43 cellular contexts compared by ENCODE assay signal in the genomic region with DNA sequence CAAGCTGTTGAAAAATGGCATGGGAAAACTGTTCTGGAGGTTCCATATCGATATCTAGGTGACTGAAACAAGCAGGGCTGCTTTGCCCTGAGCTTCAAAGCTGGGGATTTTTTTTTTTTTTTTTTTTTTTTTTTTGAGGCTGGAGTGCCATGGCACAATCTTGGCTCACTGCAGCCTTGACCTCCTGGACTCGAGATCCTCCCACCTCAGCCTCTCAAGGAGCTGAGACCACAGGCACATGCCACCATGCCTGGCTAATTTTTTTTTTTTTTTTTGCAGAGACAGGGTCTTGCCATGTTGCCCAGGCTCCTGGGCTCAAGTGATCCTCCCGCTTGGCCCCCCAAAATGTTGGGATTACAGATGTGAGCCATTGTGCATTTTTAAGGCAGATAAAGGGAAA. TPM values are rescaled to one million over a fixed set of nuclear protein-coding genes. Genes with fewer than 3 reads are reported as not detected.
"Had no signal": no experiment of that assay in that cellular context is flagged by ENCODE, and none has a peak within 500 bp of the region (broad histone marks: within the 10 kb centered on the region; RNA-seq: fewer than 3 reads in every experiment).

No MANE protein-coding gene starts in this region.

- H3K4me1 ChIP-seq: ascending aorta, body of pancreas, breast epithelium had no signal

- H3K4me3 Mint-ChIP-seq: activated naive CD4-positive, alpha-beta T cell treated with anti-CD3 and anti-CD28 coated beads for 36 hours; activated naive CD4-positive, alpha-beta T cell treated with anti-CD3 and anti-CD28 coated beads, Interleukin-2, amount 10 ng/mL, durations not matched to agents 7 days and 5 days; activated naive CD4-positive, alpha-beta T cell treated with anti-CD3 and anti-CD28 coated beads, Interleukin-2, amount 50 U/mL, for 24 hours; activated naive CD8-positive, alpha-beta T cell; activated naive CD8-positive, alpha-beta T cell treated with anti-CD3 and anti-CD28 coated beads for 36 hours; activated naive CD8-positive, alpha-beta T cell treated with anti-CD3 and anti-CD28 coated beads, Interleukin-2, amount 10 ng/mL, durations not matched to agents 7 days and 5 days; activated naive CD8-positive, alpha-beta T cell treated with anti-CD3 and anti-CD28 coated beads, Interleukin-2, amount 50 U/mL, for 24 hours; activated T-cell treated with anti-CD3 and anti-CD28 coated beads, Interleukin-2, amount 50 U/mL, for 24 hours; activated T-cell treated with anti-CD3 and anti-CD28 coated beads, Interleukin-2, amount 50 U/mL, for 4 hours; activated T-cell treated with anti-CD3 and anti-CD28 coated beads, Interleukin-2, amount 50 U/mL, for 72 hours; activated T-helper 1 cell treated with anti-CD3 and anti-CD28 coated beads, Interleukin-12 subunit alpha, Interleukin-12 subunit beta, Interleukin-2, Interleukin-4 antibody, amounts not matched to agents 30 ng/mL and 10 ng/mL and 1 ng/mL, durations not matched to agents 14 hours and 24 hours and 36 hours; activated T-helper 17 cell treated with anti-CD3 and anti-CD28 coated beads, Interleukin-2, amount 50 U/mL, for 72 hours; brain; central memory CD8-positive, alpha-beta T cell had no signal

- H3K27me3 Mint-ChIP-seq: activated naive CD4-positive, alpha-beta T cell treated with anti-CD3 and anti-CD28 coated beads, Interleukin-2, amount 10 ng/mL, durations not matched to agents 7 days and 5 days; activated naive CD4-positive, alpha-beta T cell treated with anti-CD3 and anti-CD28 coated beads, Interleukin-2, amount 50 U/mL, for 24 hours; activated naive CD8-positive, alpha-beta T cell; activated naive CD8-positive, alpha-beta T cell treated with anti-CD3 and anti-CD28 coated beads for 36 hours; activated naive CD8-positive, alpha-beta T cell treated with anti-CD3 and anti-CD28 coated beads, Interleukin-2, amount 10 ng/mL, durations not matched to agents 7 days and 5 days; activated naive CD8-positive, alpha-beta T cell treated with anti-CD3 and anti-CD28 coated beads, Interleukin-2, amount 50 U/mL, for 24 hours; activated T-cell treated with anti-CD3 and anti-CD28 coated beads, Interleukin-2, amount 50 U/mL, for 24 hours; activated T-helper 17 cell treated with anti-CD3 and anti-CD28 coated beads, Interleukin-2, amount 50 U/mL, for 72 hours; brain; central memory CD8-positive, alpha-beta T cell had no signal

- H3K9me3 Mint-ChIP-seq: activated naive CD4-positive, alpha-beta T cell treated with anti-CD3 and anti-CD28 coated beads for 36 hours; activated naive CD4-positive, alpha-beta T cell treated with anti-CD3 and anti-CD28 coated beads, Interleukin-2, amount 10 ng/mL, durations not matched to agents 7 days and 5 days; activated naive CD4-positive, alpha-beta T cell treated with anti-CD3 and anti-CD28 coated beads, Interleukin-2, amount 50 U/mL, for 24 hours; activated naive CD4-positive, alpha-beta T cell treated with anti-CD3 and anti-CD28 coated beads, Interleukin-2, amount 50 U/mL, for 72 hours; activated naive CD8-positive, alpha-beta T cell treated with anti-CD3 and anti-CD28 coated beads for 36 hours; activated naive CD8-positive, alpha-beta T cell treated with anti-CD3 and anti-CD28 coated beads, Interleukin-2, amount 10 ng/mL, durations not matched to agents 7 days and 5 days; activated naive CD8-positive, alpha-beta T cell treated with anti-CD3 and anti-CD28 coated beads, Interleukin-2, amount 50 U/mL, for 24 hours; activated T-cell treated with anti-CD3 and anti-CD28 coated beads, Interleukin-2, amount 50 U/mL, for 24 hours; activated T-cell treated with anti-CD3 and anti-CD28 coated beads, Interleukin-2, amount 50 U/mL, for 4 hours; activated T-cell treated with anti-CD3 and anti-CD28 coated beads, Interleukin-2, amount 50 U/mL, for 72 hours; activated T-helper 1 cell treated with anti-CD3 and anti-CD28 coated beads, Interleukin-12 subunit alpha, Interleukin-12 subunit beta, Interleukin-2, Interleukin-4 antibody, amounts not matched to agents 30 ng/mL and 10 ng/mL and 1 ng/mL, durations not matched to agents 14 hours and 24 hours and 36 hours; activated T-helper 17 cell treated with anti-CD3 and anti-CD28 coated beads, Interleukin-2, amount 50 U/mL, for 72 hours; activated T-helper 2 cell treated with anti-CD3 and anti-CD28 coated beads, Interferon-gamma antibody, Interleukin-2, Interleukin-4, amounts not matched to agents 10 μg/mL and 5 μg/mL and 100 μg/mL, durations not matched to agents 14 hours and 24 hours and 36 hours; brain; central memory CD8-positive, alpha-beta T cell had no signal

- H3K4me3 ChIP-seq: adrenal gland, ascending aorta, body of pancreas, breast epithelium, cardiac muscle cell had no signal

- H3K9me3 ChIP-seq: adrenal gland, ascending aorta, body of pancreas, breast epithelium had no signal

- H3K27ac ChIP-seq: ascending aorta, body of pancreas, brain microvascular endothelial cell, breast epithelium, cardiac muscle cell had no signal

- H3K27me3 ChIP-seq: adrenal gland, ascending aorta, body of pancreas, brain microvascular endothelial cell, breast epithelium, cardiac muscle cell had no signal

- H3K36me3 Mint-ChIP-seq: activated naive CD4-positive, alpha-beta T cell treated with anti-CD3 and anti-CD28 coated beads, Interleukin-2, amount 50 U/mL, for 72 hours had no signal

- DNase-seq: activated effector memory CD4-positive, alpha-beta T cell treated with anti-CD3 and anti-CD28 coated beads, Interleukin-2, amount 50 U/mL, for 16 hours; activated effector memory CD4-positive, alpha-beta T cell treated with Interleukin-2 at 50 U/mL for 16 hours; activated gamma-delta T cell; activated gamma-delta T cell treated with Interleukin-2 at 50 U/mL for 16 hours; activated naive CD4-positive, alpha-beta T cell; activated naive CD4-positive, alpha-beta T cell treated with anti-CD3 and anti-CD28 coated beads for 36 hours; activated naive CD4-positive, alpha-beta T cell treated with anti-CD3 and anti-CD28 coated beads, Interleukin-2, amount 10 ng/mL, durations not matched to agents 7 days and 5 days; activated naive CD4-positive, alpha-beta T cell treated with anti-CD3 and anti-CD28 coated beads, Interleukin-2, amount 50 U/mL, for 16 hours; activated naive CD4-positive, alpha-beta T cell treated with Interleukin-2 at 50 U/mL for 16 hours; activated naive CD8-positive, alpha-beta T cell treated with anti-CD3 and anti-CD28 coated beads for 36 hours; activated naive CD8-positive, alpha-beta T cell treated with anti-CD3 and anti-CD28 coated beads, Interleukin-2, amount 10 ng/mL, durations not matched to agents 7 days and 5 days; activated naive CD8-positive, alpha-beta T cell treated with anti-CD3 and anti-CD28 coated beads, Interleukin-2, amount 50 U/mL, for 24 hours; activated T-cell treated with anti-CD3 and anti-CD28 coated beads, Interleukin-2, amount 50 U/mL, for 1 hour; activated T-cell treated with anti-CD3 and anti-CD28 coated beads, Interleukin-2, amount 50 U/mL, for 24 hours; activated T-cell treated with anti-CD3 and anti-CD28 coated beads, Interleukin-2, amount 50 U/mL, for 4 hours; activated T-cell treated with anti-CD3 and anti-CD28 coated beads, Interleukin-2, amount 50 U/mL, for 48 hours; activated T-cell treated with anti-CD3 and anti-CD28 coated beads, Interleukin-2, amount 50 U/mL, for 72 hours; amniotic stem cell; amygdala; anterior cingulate cortex; body of pancreas; brain microvascular endothelial cell; caudate nucleus; central memory CD4-positive, alpha-beta T cell; cerebellar nuclear complex had no signal

- H3K4me1 Mint-ChIP-seq: activated naive CD4-positive, alpha-beta T cell treated with anti-CD3 and anti-CD28 coated beads, Interleukin-2, amount 10 ng/mL, durations not matched to agents 7 days and 5 days; activated naive CD4-positive, alpha-beta T cell treated with anti-CD3 and anti-CD28 coated beads, Interleukin-2, amount 50 U/mL, for 24 hours; activated naive CD8-positive, alpha-beta T cell treated with anti-CD3 and anti-CD28 coated beads for 36 hours; activated naive CD8-positive, alpha-beta T cell treated with anti-CD3 and anti-CD28 coated beads, Interleukin-2, amount 10 ng/mL, durations not matched to agents 7 days and 5 days; activated naive CD8-positive, alpha-beta T cell treated with anti-CD3 and anti-CD28 coated beads, Interleukin-2, amount 50 U/mL, for 24 hours; activated T-helper 17 cell treated with anti-CD3 and anti-CD28 coated beads, Interleukin-2, amount 50 U/mL, for 72 hours; brain; central memory CD8-positive, alpha-beta T cell had no signal

- H3K27ac Mint-ChIP-seq: activated naive CD4-positive, alpha-beta T cell treated with anti-CD3 and anti-CD28 coated beads for 36 hours; activated naive CD4-positive, alpha-beta T cell treated with anti-CD3 and anti-CD28 coated beads, Interleukin-2, amount 10 ng/mL, durations not matched to agents 7 days and 5 days; activated naive CD4-positive, alpha-beta T cell treated with anti-CD3 and anti-CD28 coated beads, Interleukin-2, amount 50 U/mL, for 24 hours; activated naive CD4-positive, alpha-beta T cell treated with anti-CD3 and anti-CD28 coated beads, Interleukin-2, amount 50 U/mL, for 72 hours; activated naive CD8-positive, alpha-beta T cell; activated naive CD8-positive, alpha-beta T cell treated with anti-CD3 and anti-CD28 coated beads for 36 hours; activated naive CD8-positive, alpha-beta T cell treated with anti-CD3 and anti-CD28 coated beads, Interleukin-2, amount 10 ng/mL, durations not matched to agents 7 days and 5 days; activated naive CD8-positive, alpha-beta T cell treated with anti-CD3 and anti-CD28 coated beads, Interleukin-2, amount 50 U/mL, for 24 hours; activated T-cell treated with anti-CD3 and anti-CD28 coated beads, Interleukin-2, amount 50 U/mL, for 24 hours; activated T-cell treated with anti-CD3 and anti-CD28 coated beads, Interleukin-2, amount 50 U/mL, for 72 hours; activated T-helper 1 cell treated with anti-CD3 and anti-CD28 coated beads, Interleukin-12 subunit alpha, Interleukin-12 subunit beta, Interleukin-2, Interleukin-4 antibody, amounts not matched to agents 30 ng/mL and 10 ng/mL and 1 ng/mL, durations not matched to agents 14 hours and 24 hours and 36 hours; activated T-helper 17 cell treated with anti-CD3 and anti-CD28 coated beads, Interleukin-2, amount 50 U/mL, for 72 hours; activated T-helper 2 cell treated with anti-CD3 and anti-CD28 coated beads, Interferon-gamma antibody, Interleukin-2, Interleukin-4, amounts not matched to agents 10 μg/mL and 5 μg/mL and 100 μg/mL, durations not matched to agents 14 hours and 24 hours and 36 hours; brain had no signal

RNA-seq across cellular contexts. Expression of a gene that starts 23.5 kb away (rescaled TPM):
- total RNA-seq: activated naive CD4-positive, alpha-beta T cell treated with anti-CD3 and anti-CD28 coated beads for 36 hours; activated naive CD4-positive, alpha-beta T cell treated with anti-CD3 and anti-CD28 coated beads, Interleukin-2, amount 50 U/mL, for 72 hours; activated naive CD8-positive, alpha-beta T cell treated with anti-CD3 and anti-CD28 coated beads for 36 hours; activated naive CD8-positive, alpha-beta T cell treated with anti-CD3 and anti-CD28 coated beads, Interleukin-2, amount 10 ng/mL, durations not matched to agents 7 days and 5 days; activated T-cell treated with anti-CD3 and anti-CD28 coated beads, Interleukin-2, amount 50 U/mL, for 4 hours; activated T-cell treated with anti-CD3 and anti-CD28 coated beads, Interleukin-2, amount 50 U/mL, for 72 hours; activated T-helper 1 cell treated with anti-CD3 and anti-CD28 coated beads, Interleukin-12 subunit alpha, Interleukin-12 subunit beta, Interleukin-2, Interleukin-4 antibody, amounts not matched to agents 30 ng/mL and 10 ng/mL and 1 ng/mL, durations not matched to agents 14 hours and 24 hours and 36 hours; activated T-helper 17 cell treated with anti-CD3 and anti-CD28 coated beads, Interleukin-2, amount 50 U/mL, for 72 hours; activated T-helper 2 cell treated with anti-CD3 and anti-CD28 coated beads, Interferon-gamma antibody, Interleukin-2, Interleukin-4, amounts not matched to agents 10 μg/mL and 5 μg/mL and 100 μg/mL, durations not matched to agents 14 hours and 24 hours and 36 hours; adrenal gland; aorta; ascending aorta; astrocyte; body of pancreas; breast epithelium; bronchial epithelial cell; cardiac muscle cell; cardiac septum; cerebellum had no signal
- polyA plus RNA-seq: adipose tissue, adrenal gland, aorta, cardiac muscle cell had no signal
